ENCODE assay signal across 6 cellular contexts in genomic region chr11:67630943-67631331, GRCh38. TPM values are rescaled to one million over a fixed set of nuclear protein-coding genes. Genes with fewer than 3 reads are reported as not detected.
A peak's percentile ranks its signal among the peaks of the same experiment; 100 is the strongest.
DNase-seq lines count a peak whose midpoint lies in the region; TF ChIP-seq lines count a peak whose summit lies in the region.

No MANE protein-coding gene starts in this region.

- H3K4me3 ChIP-seq in ectodermal cell (ENCODE audit: insufficient read depth, low read depth, low read length), result peak overlapping the region; percentile 71
- H3K4me3 ChIP-seq in retinal pigment epithelial cell (ENCODE audit: low read length), result peak overlapping the region; percentile 70

- no peak for TF ChIP-seq CTCF in retinal pigment epithelial cell (conservative IDR thresholded peaks at IDR 0.05; ENCODE audit: low read depth, low read length)

- DNase-seq in retinal pigment epithelial cell (ENCODE audit: low read depth) (no peak), SKM-1 (lab: John Stamatoyannopoulos, UW; ENCODE audit: unreplicated experiment) (no peak), middle frontal gyrus (ENCODE audit: extremely low spot score, low spot score) (no peak)
- DNase-seq in activated effector memory CD4-positive, alpha-beta T cell treated with anti-CD3 and anti-CD28 coated beads, Interleukin-2, amount 50 U/mL, for 16 hours, result no peak

- H3K27ac ChIP-seq in KOPT-K1 (ENCODE audit: low read depth, low read length, poor library complexity, severe bottlenecking) (peak overlapping the region; percentile 67), ectodermal cell (ENCODE audit: insufficient read depth, low read depth, low read length, poor library complexity, severe bottlenecking) (peak overlapping the region; percentile 44)

- 68 to 70% methylated on average over 16 of the region's 16 CpGs for WGBS in ectodermal cell, 2 experiments

- peaks cover 15% of the 10 kb centered on the region for H3K4me1 ChIP-seq in ectodermal cell (ENCODE audit: control insufficient read depth, insufficient read depth, low read length)

- H3K36me3 ChIP-seq in KOPT-K1 (ENCODE audit: insufficient read depth, low read length), result peaks cover 5% of the 10 kb centered on the region; the same call in 1 of the 2 replicates
- H3K36me3 ChIP-seq in ectodermal cell (ENCODE audit: control insufficient read depth, insufficient read depth, low read length), result no peaks in the 10 kb centered on the region

- H3K27me3 ChIP-seq in ectodermal cell (ENCODE audit: control insufficient read depth, insufficient read depth, low read length, poor library complexity, severe bottlenecking), result no peaks in the 10 kb centered on the region

- no peaks in the 10 kb centered on the region for H3K9me3 ChIP-seq in KOPT-K1 (ENCODE audit: insufficient read depth, low read length, poor library complexity, severe bottlenecking)
- H3K9me3 ChIP-seq in ectodermal cell (ENCODE audit: control insufficient read depth, low read length), result no peaks in the 10 kb centered on the region

RNA-seq across cellular contexts. Expression of gene NUDT8, which starts 1.2 kb away (rescaled TPM):
- 10.1 TPM for polyA plus RNA-seq in ectodermal cell (2013, experiment 1 of 4)
- 5.6 TPM for polyA plus RNA-seq in ectodermal cell (2013, experiment 2 of 4)
- polyA plus RNA-seq in ectodermal cell (2013, experiment 3 of 4), result 9.9 TPM
- polyA plus RNA-seq in ectodermal cell (2013, experiment 4 of 4), result 9.4 TPM

RNA-seq across cellular contexts. Expression of gene TBX10, which starts 8.6 kb away (rescaled TPM):
- not detected for polyA plus RNA-seq in ectodermal cell (2013, experiment 1 of 4)
- not detected for polyA plus RNA-seq in ectodermal cell (2013, experiment 2 of 4)
- polyA plus RNA-seq in ectodermal cell (2013, experiment 3 of 4), result 0.27 TPM
- polyA plus RNA-seq in ectodermal cell (2013, experiment 4 of 4), result 0.85 TPM

RNA-seq across cellular contexts. Expression of gene ACY3, which starts 19.6 kb away (rescaled TPM):
- not detected for polyA plus RNA-seq in ectodermal cell (2013, experiment 1 of 4)
- polyA plus RNA-seq in ectodermal cell (2013, experiment 2 of 4), result not detected
- not detected for polyA plus RNA-seq in ectodermal cell (2013, experiment 3 of 4)
- polyA plus RNA-seq in ectodermal cell (2013, experiment 4 of 4), result not detected

RNA-seq across cellular contexts. Expression of gene NDUFV1, which starts 24.2 kb away (rescaled TPM):
- polyA plus RNA-seq in ectodermal cell (2013, experiment 1 of 4), result 124 TPM
- 108 TPM for polyA plus RNA-seq in ectodermal cell (2013, experiment 2 of 4)
- polyA plus RNA-seq in ectodermal cell (2013, experiment 3 of 4), result 99.8 TPM
- 102 TPM for polyA plus RNA-seq in ectodermal cell (2013, experiment 4 of 4)

RNA-seq across cellular contexts. Expression of gene ALDH3B2, which starts 43.5 kb away (rescaled TPM):
- not detected for polyA plus RNA-seq in ectodermal cell (2013, experiment 1 of 4)
- polyA plus RNA-seq in ectodermal cell (2013, experiment 2 of 4), result not detected
- not detected for polyA plus RNA-seq in ectodermal cell (2013, experiment 3 of 4)
- not detected for polyA plus RNA-seq in ectodermal cell (2013, experiment 4 of 4)
